10 cellular contexts compared by ENCODE assay signal in the genomic region with DNA sequence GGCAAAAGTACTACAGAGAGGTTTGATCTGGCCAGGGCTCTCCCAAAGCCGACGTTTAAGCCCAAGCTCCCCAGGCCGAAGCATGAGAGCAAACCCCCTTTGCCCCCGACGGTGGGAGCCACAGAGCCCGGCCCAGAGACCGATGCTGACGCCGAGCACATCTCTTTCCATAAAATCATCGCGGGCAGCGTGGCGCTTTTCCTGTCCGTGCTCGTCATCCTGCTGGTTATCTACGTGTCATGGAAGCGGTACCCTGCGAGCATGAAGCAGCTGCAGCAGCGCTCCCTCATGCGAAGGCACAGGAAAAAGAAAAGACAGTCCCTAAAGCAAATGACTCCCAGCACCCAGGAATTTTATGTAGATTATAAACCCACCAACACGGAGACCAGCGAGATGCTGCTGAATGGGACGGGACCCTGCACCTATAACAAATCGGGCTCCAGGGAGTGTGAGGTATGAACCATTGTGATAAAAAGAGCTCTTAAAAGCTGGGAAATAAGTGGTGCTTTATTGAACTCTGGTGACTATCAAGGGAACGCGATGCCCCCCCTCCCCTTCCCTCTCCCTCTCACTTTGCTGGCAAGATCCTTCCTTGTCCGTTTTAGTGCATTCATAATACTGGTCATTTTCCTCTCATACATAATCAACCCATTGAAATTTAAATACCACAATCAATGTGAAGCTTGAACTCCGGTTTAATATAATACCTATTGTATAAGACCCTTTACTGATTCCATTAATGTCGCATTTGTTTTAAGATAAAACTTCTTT. TPM values are rescaled to one million over a fixed set of nuclear protein-coding genes. Genes with fewer than 3 reads are reported as not detected.
DNase-seq lines count a peak whose midpoint lies in the region; ATAC-seq and TF ChIP-seq lines count a peak whose summit lies in the region.
"Had no signal": no experiment of that assay in that cellular context is flagged by ENCODE, and none has a peak within 500 bp of the region (broad histone marks: within the 10 kb centered on the region; RNA-seq: fewer than 3 reads in every experiment).

No MANE protein-coding gene starts in this region.

- H3K9ac ChIP-seq in HUES48 (ENCODE audit: low read depth, low read length) (no peak overlapping the region), iPS-20b (ENCODE audit: low read depth, low read length) (peak overlapping the region; percentile 33; the same call in 1 of the 2 replicates)
- H3K9ac ChIP-seq: parathyroid adenoma had no signal

- peak; percentile 44 for DNase-seq in brain microvascular endothelial cell
- peak; percentile 49 for DNase-seq in sigmoid colon
- no peak for DNase-seq in tibial nerve (ENCODE audit: low spot score in 2 of 2)
- DNase-seq in stimulated activated naive CD4-positive, alpha-beta T cell treated with Interleukin-2 at 50 U/mL for 16 hours (lab: John Stamatoyannopoulos, UW), result no peak
- DNase-seq: activated T-cell treated with anti-CD3 and anti-CD28 coated beads, Interleukin-2, amount 50 U/mL, for 72 hours; erythroblast had no signal

- TF ChIP-seq CTCF in brain microvascular endothelial cell (IDR thresholded peaks at IDR 0.05; ENCODE audit: low read depth, low read length, missing control alignments), result no peak
- TF ChIP-seq CTCF in sigmoid colon (IDR thresholded peaks at IDR 0.05), result no peak
- no peak for TF ChIP-seq CTCF in tibial nerve (IDR thresholded peaks at IDR 0.05)

- no peaks in the 10 kb centered on the region for H3K36me3 ChIP-seq in HUES48 (ENCODE audit: control insufficient read depth, insufficient read depth, low read length)
- no peaks in the 10 kb centered on the region for H3K36me3 ChIP-seq in brain microvascular endothelial cell (replicated peaks)
- no peaks in the 10 kb centered on the region for H3K36me3 ChIP-seq in iPS-20b (ENCODE audit: insufficient read depth, low read depth, low read length)
- H3K36me3 ChIP-seq in sigmoid colon, result no peaks in the 10 kb centered on the region
- H3K36me3 ChIP-seq in tibial nerve, result no peaks in the 10 kb centered on the region

- H3K4me3 ChIP-seq in HUES48 (ENCODE audit: low read depth, low read length) (peak overlapping the region; percentile 56), brain microvascular endothelial cell (ENCODE audit: low read depth, low read length) (peak overlapping the region; percentile 40), iPS-20b (ENCODE audit: low read length) (peak overlapping the region; percentile 60), sigmoid colon (peak overlapping the region in 2 of 4 donors; percentile 14 to 29), tibial nerve (peak overlapping the region in 2 of 4 donors; percentile 30 to 32)

- H3K4me1 ChIP-seq in HUES48 (ENCODE audit: control insufficient read depth, insufficient read depth, low read length) (peaks cover 67% of the 10 kb centered on the region), iPS-20b (ENCODE audit: insufficient read depth, low read length) (peaks cover 33% of the 10 kb centered on the region; the same call in 1 of the 2 replicates), sigmoid colon (peaks cover 0 to 21% (median 13%) of the 10 kb centered on the region in 4 donors), tibial nerve (peaks cover 0 to 25% (median 0%) of the 10 kb centered on the region in 4 donors)
- H3K4me1 ChIP-seq: parathyroid adenoma had no signal

- WGBS in sigmoid colon, 2 donors, result 10 to 15% methylated on average over 29 of the region's 29 CpGs
- 6 to 13% methylated on average over 23 to 29 of the region's 29 CpGs for WGBS in tibial nerve, 2 donors

- H3K27me3 ChIP-seq in HUES48 (ENCODE audit: control insufficient read depth, insufficient read depth, low read length) (peaks cover 35% of the 10 kb centered on the region), brain microvascular endothelial cell (replicated peaks) (no peaks in the 10 kb centered on the region), iPS-20b (ENCODE audit: insufficient read depth, low read length) (peaks cover 36% of the 10 kb centered on the region), sigmoid colon (peaks cover 0 to 42% (median 0%) of the 10 kb centered on the region in 3 donors), tibial nerve (peaks cover 0 to 31% of the 10 kb centered on the region in 2 donors)

- intact Hi-C loops in sigmoid colon (cut with DNase I), result no loop called here

- no peaks in the 10 kb centered on the region for H3K9me3 ChIP-seq in HUES48 (ENCODE audit: control insufficient read depth, insufficient read depth, low read length)
- H3K9me3 ChIP-seq in iPS-20b (ENCODE audit: insufficient read depth, low read depth, low read length), result no peaks in the 10 kb centered on the region
- H3K9me3 ChIP-seq in sigmoid colon, result no peaks in the 10 kb centered on the region
- H3K9me3 ChIP-seq in tibial nerve, result no peaks in the 10 kb centered on the region

- in situ Hi-C loops in brain microvascular endothelial cell (cut with HindIII; ENCODE audit: low pct_ligation_motif_present, low sequenced_read_pairs), result no loop called here

- H3K27ac ChIP-seq in HUES48 (ENCODE audit: low read depth, low read length) (no peak overlapping the region), brain microvascular endothelial cell (no peak overlapping the region), iPS-20b (ENCODE audit: low read length) (no peak overlapping the region), sigmoid colon (no peak overlapping the region), tibial nerve (no peak overlapping the region)
- H3K27ac ChIP-seq: parathyroid adenoma had no signal

- TF ChIP-seq POLR2A in sigmoid colon (IDR thresholded peaks at IDR 0.05) (no peak), tibial nerve (IDR thresholded peaks at IDR 0.05) (no peak)

- ATAC-seq in GM21390 (IDR thresholded peaks at IDR 0.05; ENCODE audit: unreplicated experiment), result no peak
- ATAC-seq: activated T-cell treated with anti-CD3 and anti-CD28 coated beads, Interleukin-2, amount 50 U/mL, for 72 hours had no signal

- TF ChIP-seq EP300 in sigmoid colon (IDR thresholded peaks at IDR 0.05) (no peak), tibial nerve (IDR thresholded peaks at IDR 0.05) (no peak)

RNA-seq across cellular contexts. Expression of gene LRRTM3, which starts 2.3 kb away (rescaled TPM):
- total RNA-seq in sigmoid colon (under 1 TPM in 2 of 4 donors, not detected in 2; 0.14 to 0.16 TPM), tibial nerve (under 1 TPM in 1 of 4 donors, not detected in 3; 0.42 TPM)
- under 1 TPM in 1 of 3 donors, not detected in 2; 0.09 TPM for polyA plus RNA-seq in sigmoid colon
- total RNA-seq: activated T-cell treated with anti-CD3 and anti-CD28 coated beads, Interleukin-2, amount 50 U/mL, for 72 hours had no signal

Comparison
In these comparisons a context has a peak if more than half of its experiments do, and no peak if none do; other contexts are left out.
1. DNase-seq: peak in brain microvascular endothelial cell (single experiment) and sigmoid colon (single experiment); none in tibial nerve (0 of 2) and stimulated activated naive CD4-positive, alpha-beta T cell treated with Interleukin-2 at 50 U/mL for 16 hours (single experiment).